Comparison of ENCODE assay signal across 8 cellular contexts in the genomic region with DNA sequence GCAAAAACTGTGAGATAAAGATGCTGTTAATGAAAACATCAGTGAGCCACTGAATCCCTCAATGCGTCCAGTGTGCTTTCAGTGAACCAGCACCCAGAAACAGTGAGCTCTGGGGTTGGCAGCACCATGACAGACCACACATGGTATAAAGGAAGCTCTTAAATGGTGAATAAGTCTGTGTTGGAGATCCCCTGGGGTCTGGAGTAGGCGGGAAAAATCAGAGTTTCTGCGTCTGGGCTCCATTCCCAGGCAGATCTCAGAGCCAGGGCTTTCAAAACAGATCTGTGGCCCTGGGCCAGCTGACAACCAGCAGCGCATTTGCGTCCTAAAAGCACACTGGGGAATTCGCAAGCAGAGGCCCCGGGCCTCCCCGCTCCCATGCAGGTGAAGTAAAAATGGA.
DNase-seq lines count a peak whose midpoint lies in the region; ATAC-seq and TF ChIP-seq lines count a peak whose summit lies in the region.

No MANE protein-coding gene starts in this region.

- H3K9me3 Mint-ChIP-seq in CD14-positive monocyte = peaks cover 0 to 2% (median 0%) of the 10 kb centered on the region in 7 donors

- peaks cover 0 to 46% (median 39%) of the 10 kb centered on the region in 12 donors for H3K4me1 ChIP-seq in heart left ventricle

- H3K4me3 ChIP-seq in SK-N-MC (peak overlapping the region; percentile 50), heart left ventricle (no peak overlapping the region)

- peaks cover 0 to 1% (median 0%) of the 10 kb centered on the region in 3 donors for H3K27me3 Mint-ChIP-seq in CD14-positive monocyte (ENCODE audit: low read depth in 3 of 3)

- H3K4me3 Mint-ChIP-seq in CD14-positive monocyte = no peak overlapping the region

- DNase-seq in DMS79 treated with DMSO at 0.1 percent for 48 hours (lab: John Stamatoyannopoulos, UW) (peak; percentile 77), SK-N-MC (ENCODE audit: low read depth, low spot score) (no peak), heart left ventricle (peak; percentile 89 to 93 (median 92)), renal cortical epithelial cell (ENCODE audit: low read depth) (peak; percentile 43), T-helper 9 cell (no peak), CD14-positive monocyte (ENCODE audit: low spot score) (no peak), COLO668 (lab: John Stamatoyannopoulos, UW; ENCODE audit: unreplicated experiment) (no peak)

- H3K27ac ChIP-seq in SK-N-MC (no peak overlapping the region), heart left ventricle (peak overlapping the region; percentile 0 to 76 (median 52))

- ATAC-seq in heart left ventricle (peak; percentile 85 to 96 (median 93)), GM21360 (IDR thresholded peaks at IDR 0.05; ENCODE audit: unreplicated experiment) (no peak)

- no peak for TF ChIP-seq POLR2A in heart left ventricle (IDR thresholded peaks at IDR 0.05)

- H3K9me3 ChIP-seq in SK-N-MC (ENCODE audit: low read depth, low read length) (no peaks in the 10 kb centered on the region), heart left ventricle (no peaks in the 10 kb centered on the region)

- H3K36me3 ChIP-seq in SK-N-MC (ENCODE audit: insufficient read depth, low read length) (no peaks in the 10 kb centered on the region), heart left ventricle (no peaks in the 10 kb centered on the region)

- no peaks in the 10 kb centered on the region for H3K27me3 ChIP-seq in heart left ventricle

- no peak overlapping the region for H3K9ac ChIP-seq in SK-N-MC (ENCODE audit: insufficient read length)

- intact Hi-C loops in heart left ventricle (cut with DNase I) (loop anchor here in 2 of 10 donors (10.0 kb wide), 2 partner anchors 60 to 70 kb away; no protein-coding TSS in a partner anchor), CD14-positive monocyte (cut with micrococcal nuclease) (no loop called here)

- WGBS in heart left ventricle, 4 donors = 1 to 16% (median 11%) methylated on average over 3 to 8 of the region's 8 CpGs

- H3K27ac Mint-ChIP-seq in CD14-positive monocyte = no peak overlapping the region

- H3K4me1 Mint-ChIP-seq in CD14-positive monocyte = no peaks in the 10 kb centered on the region

- H3K36me3 Mint-ChIP-seq in CD14-positive monocyte = peaks cover 18 to 25% of the 10 kb centered on the region in 2 donors

- TF ChIP-seq CTCF in heart left ventricle (IDR thresholded peaks at IDR 0.05) = no peak
- no peak for TF ChIP-seq CTCF in CD14-positive monocyte (IDR thresholded peaks at IDR 0.05)

Comparison
In these comparisons a context has a peak if more than half of its experiments do, and no peak if none do; other contexts are left out.
1. DNase-seq: peak in DMS79 treated with DMSO at 0.1 percent for 48 hours (single experiment), heart left ventricle (5 of 5) and renal cortical epithelial cell (single experiment); none in SK-N-MC (single experiment), T-helper 9 cell (single experiment), CD14-positive monocyte (single experiment) and COLO668 (single experiment).